11 cellular contexts compared by ENCODE assay signal in the genomic region with DNA sequence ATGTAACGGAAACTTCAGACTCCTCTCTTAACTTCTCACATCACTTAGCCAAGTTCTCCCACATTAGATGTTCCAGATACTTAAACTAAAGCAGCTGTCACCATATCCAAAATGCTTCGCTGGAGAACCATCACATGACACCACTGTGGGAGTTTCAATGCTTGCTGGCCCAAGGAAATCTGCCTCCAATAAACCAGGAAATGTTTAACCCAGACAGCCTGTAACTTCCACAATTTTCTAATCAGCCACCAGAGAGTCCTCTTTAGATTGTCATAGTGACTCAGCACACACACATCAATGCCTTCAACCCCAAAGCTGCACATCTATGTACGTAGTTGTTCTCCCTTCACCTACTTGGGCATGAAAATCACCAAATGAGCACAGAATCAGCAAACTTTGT.
DNase-seq lines count a peak whose midpoint lies in the region; ATAC-seq and TF ChIP-seq lines count a peak whose summit lies in the region.
"Had no signal": no experiment of that assay in that cellular context is flagged by ENCODE, and none has a peak within 500 bp of the region (broad histone marks: within the 10 kb centered on the region; RNA-seq: fewer than 3 reads in every experiment).

No MANE protein-coding gene starts in this region.

- H3K27ac Mint-ChIP-seq in endothelial cell (ENCODE audit: unreplicated experiment) = no peak overlapping the region
- H3K27ac Mint-ChIP-seq: activated B cell treated with CpG ODN at 0.5 μM for 24 hours, naive B cell had no signal

- H3K4me3 Mint-ChIP-seq in endothelial cell (ENCODE audit: unreplicated experiment) = no peak overlapping the region
- H3K4me3 Mint-ChIP-seq: activated B cell treated with CpG ODN at 0.5 μM for 24 hours; central memory CD8-positive, alpha-beta T cell; naive B cell had no signal

- peak overlapping the region in 6 of 11 experiments; percentile 20 to 64 (median 60); a peak in 12 of 22 replicates for H3K4me2 ChIP-seq in BLaER1 treated with 17β-estradiol and CSF1 and Interleukin-3, amounts not matched to agents 10 nM and 100 nM

- H3K9me3 ChIP-seq in BLaER1 treated with 17β-estradiol and CSF1 and Interleukin-3, amounts not matched to agents 10 nM and 100 nM (replicated peaks in 1 of 11) = peaks cover 0 to 10% (median 2%) of the 10 kb centered on the region in 11 experiments; a peak in 10 of 22 replicates

- TF ChIP-seq CTCF in endothelial cell (IDR thresholded peaks at IDR 0.05; ENCODE audit: unreplicated experiment) = no peak

- no peak overlapping the region for H3K4me3 ChIP-seq in BLaER1 treated with 17β-estradiol and CSF1 and Interleukin-3, amounts not matched to agents 10 nM and 100 nM

- no peaks in the 10 kb centered on the region for H3K36me3 Mint-ChIP-seq in endothelial cell (ENCODE audit: low read depth, unreplicated experiment)
- H3K36me3 Mint-ChIP-seq: naive B cell had no signal

- peak overlapping the region in 1 of 11 experiments; percentile 46; a peak in 1 of 22 replicates for H3K9ac ChIP-seq in BLaER1 treated with 17β-estradiol and CSF1 and Interleukin-3, amounts not matched to agents 10 nM and 100 nM

- no peak for ATAC-seq in GM18520 (IDR thresholded peaks at IDR 0.05; ENCODE audit: unreplicated experiment)
- no peak for ATAC-seq in GM21367 (IDR thresholded peaks at IDR 0.05; ENCODE audit: unreplicated experiment)

- DNase-seq in NOMO-1 (lab: John Stamatoyannopoulos, UW; ENCODE audit: unreplicated experiment in 2 of 2) (peak; percentile 19 to 71), epithelial cell of prostate (ENCODE audit: low read depth, low spot score) (no peak), occipital lobe (lab: John Stamatoyannopoulos, UW) (peak; percentile 21), NCI-H2081 (lab: John Stamatoyannopoulos, UW) (no peak), endothelial cell (ENCODE audit: low spot score) (no peak)
- DNase-seq: activated B cell treated with CpG ODN at 0.5 μM for 24 hours, naive B cell had no signal

- H3K27ac ChIP-seq in BLaER1 treated with 17β-estradiol and CSF1 and Interleukin-3, amounts not matched to agents 10 nM and 100 nM = peak overlapping the region in 7 of 11 experiments; percentile 28 to 74 (median 40); a peak in 8 of 22 replicates
- H3K27ac ChIP-seq in epithelial cell of prostate = peak overlapping the region; percentile 71

- no peaks in the 10 kb centered on the region for H3K4me1 Mint-ChIP-seq in endothelial cell (ENCODE audit: unreplicated experiment)
- H3K4me1 Mint-ChIP-seq: activated B cell treated with CpG ODN at 0.5 μM for 24 hours; central memory CD8-positive, alpha-beta T cell; naive B cell had no signal

- no peaks in the 10 kb centered on the region for H4K20me1 ChIP-seq in BLaER1 treated with 17β-estradiol and CSF1 and Interleukin-3, amounts not matched to agents 10 nM and 100 nM

- H3K4me1 ChIP-seq in BLaER1 treated with 17β-estradiol and CSF1 and Interleukin-3, amounts not matched to agents 10 nM and 100 nM = peaks cover 0 to 21% (median 9%) of the 10 kb centered on the region in 10 experiments; a peak in 13 of 20 replicates

- no peaks in the 10 kb centered on the region for H3K27me3 Mint-ChIP-seq in endothelial cell (ENCODE audit: unreplicated experiment)
- H3K27me3 Mint-ChIP-seq: activated B cell treated with CpG ODN at 0.5 μM for 24 hours; central memory CD8-positive, alpha-beta T cell; naive B cell had no signal

- H3K27me3 ChIP-seq in BLaER1 treated with 17β-estradiol and CSF1 and Interleukin-3, amounts not matched to agents 10 nM and 100 nM = no peaks in the 10 kb centered on the region; a peak in 1 of 22 replicates

- no peaks in the 10 kb centered on the region for H3K9me3 Mint-ChIP-seq in endothelial cell (ENCODE audit: unreplicated experiment)
- H3K9me3 Mint-ChIP-seq: activated B cell treated with CpG ODN at 0.5 μM for 24 hours had no signal

- H3K36me3 ChIP-seq in BLaER1 treated with 17β-estradiol and CSF1 and Interleukin-3, amounts not matched to agents 10 nM and 100 nM = no peaks in the 10 kb centered on the region

Comparison
In these comparisons a context has a peak if more than half of its experiments do, and no peak if none do; other contexts are left out.
1. DNase-seq: peak in NOMO-1 (2 of 2) and occipital lobe (single experiment); none in epithelial cell of prostate (single experiment), NCI-H2081 (0 of 2) and endothelial cell (single experiment).